In the genomic region with DNA sequence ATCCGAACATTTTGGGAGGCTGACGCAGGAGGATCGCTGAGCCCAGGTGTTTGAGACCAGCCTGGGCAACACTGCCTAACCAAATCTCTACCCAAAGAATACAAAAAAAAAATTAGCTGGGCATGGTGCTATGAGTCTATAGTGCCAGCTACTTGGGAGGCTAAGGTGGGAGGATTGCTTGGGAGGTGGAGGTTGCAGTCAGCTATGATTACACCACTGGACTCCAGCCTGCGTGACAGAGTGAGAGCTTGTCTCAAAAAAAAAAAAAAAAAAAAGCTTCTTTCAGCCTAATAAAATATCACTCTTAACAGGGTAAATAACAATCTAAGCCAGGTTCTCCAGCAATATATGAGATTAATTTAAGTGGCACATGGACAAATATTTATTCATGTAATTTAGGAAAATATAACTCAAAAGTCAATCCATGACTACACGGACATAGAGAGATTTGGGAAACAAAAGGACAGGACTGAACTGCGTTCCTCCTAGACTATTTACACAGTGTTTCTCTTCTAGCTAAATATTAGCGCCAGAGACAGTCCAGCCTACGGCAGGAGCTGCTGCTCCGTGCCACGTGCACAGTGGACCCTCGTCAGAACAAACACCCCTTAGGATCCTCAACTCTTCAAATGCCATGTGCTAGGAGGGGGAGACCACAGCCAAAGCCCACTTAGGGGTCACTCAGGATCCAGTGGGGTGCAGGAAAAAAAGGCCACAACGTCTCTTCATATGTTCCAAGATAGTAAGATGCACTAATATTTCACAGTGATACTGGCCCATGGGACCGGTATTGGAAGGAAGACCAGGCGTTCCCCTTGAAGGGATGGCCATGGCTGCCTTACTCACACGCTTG, we compare ENCODE assay signal across 18 cellular contexts.
"Had no signal": no experiment of that assay in that cellular context is flagged by ENCODE, and none has a peak within 500 bp of the region (broad histone marks: within the 10 kb centered on the region; RNA-seq: fewer than 3 reads in every experiment).

No MANE protein-coding gene starts in this region.

- H3K27ac ChIP-seq: adrenal gland, coronary artery, epithelial cell of prostate, gastrocnemius medialis, heart right ventricle, left ventricle myocardium inferior, pancreas, thoracic aorta had no signal

- H3K4me3 Mint-ChIP-seq: activated naive CD4-positive, alpha-beta T cell treated with anti-CD3 and anti-CD28 coated beads for 36 hours; neural crest cell had no signal

- H3K9me3 Mint-ChIP-seq: activated naive CD4-positive, alpha-beta T cell treated with anti-CD3 and anti-CD28 coated beads for 36 hours; neural crest cell had no signal

- H3K4me1 Mint-ChIP-seq: neural crest cell had no signal

- H3K27me3 ChIP-seq: adrenal gland, gastrocnemius medialis, heart right ventricle, pancreas, stomach had no signal

- H3K4me3 ChIP-seq: adrenal gland, coronary artery, gastrocnemius medialis, heart right ventricle, left ventricle myocardium inferior, pancreas, stomach, thoracic aorta had no signal

- ATAC-seq: gastrocnemius medialis, heart right ventricle had no signal

- H3K27ac Mint-ChIP-seq: activated naive CD4-positive, alpha-beta T cell treated with anti-CD3 and anti-CD28 coated beads for 36 hours had no signal

- DNase-seq: activated CD4-positive, alpha-beta T cell treated with anti-CD3 and anti-CD28 coated beads for 1 hour; activated naive CD4-positive, alpha-beta T cell treated with anti-CD3 and anti-CD28 coated beads for 36 hours; adrenal gland; central memory CD4-positive, alpha-beta T cell; effector memory CD4-positive, alpha-beta T cell; gastrocnemius medialis; heart right ventricle; islet precursor cell; left ventricle myocardium inferior; pancreas; retina; stimulated activated CD4-positive, alpha-beta T cell treated with anti-CD3 and anti-CD28 coated beads, Interleukin-15, amount 100 ng/mL, for 24 hours; stimulated activated CD4-positive, alpha-beta T cell treated with anti-CD3 and anti-CD28 coated beads, Interleukin-4, amount 100 ng/mL, for 4 hours; stomach had no signal

- H3K9me3 ChIP-seq: adrenal gland, gastrocnemius medialis, heart right ventricle, left ventricle myocardium inferior, pancreas, stomach, thoracic aorta had no signal

- H3K4me1 ChIP-seq: adrenal gland, gastrocnemius medialis, left ventricle myocardium inferior, pancreas had no signal
